Comparison of ENCODE assay signal across 33 cellular contexts in genomic region chr11:46543564-46543963, GRCh38.
"Had no signal": no experiment of that assay in that cellular context is flagged by ENCODE, and none has a peak within 500 bp of the region (broad histone marks: within the 10 kb centered on the region; RNA-seq: fewer than 3 reads in every experiment).

No MANE protein-coding gene starts in this region.

- H3K27ac Mint-ChIP-seq: activated CD4-positive, alpha-beta T cell treated with anti-CD3 and anti-CD28 coated beads for 36 hours; activated CD4-positive, alpha-beta T cell treated with anti-CD3 and anti-CD28 coated beads, Interleukin-2, amount 10 ng/mL, durations not matched to agents 7 days and 5 days; activated CD8-positive, alpha-beta T cell treated with anti-CD3 and anti-CD28 coated beads for 36 hours; activated naive CD4-positive, alpha-beta T cell treated with anti-CD3 and anti-CD28 coated beads for 36 hours; activated naive CD4-positive, alpha-beta T cell treated with anti-CD3 and anti-CD28 coated beads, Interleukin-2, amount 50 U/mL, for 24 hours; activated naive CD8-positive, alpha-beta T cell treated with anti-CD3 and anti-CD28 coated beads for 36 hours; activated naive CD8-positive, alpha-beta T cell treated with anti-CD3 and anti-CD28 coated beads, Interleukin-2, amount 50 U/mL, for 24 hours; activated T-helper 2 cell treated with anti-CD3 and anti-CD28 coated beads, Interferon-gamma antibody, Interleukin-2, Interleukin-4, amounts not matched to agents 10 μg/mL and 5 μg/mL and 100 μg/mL, durations not matched to agents 14 hours and 24 hours and 36 hours; dendritic cell treated with granulocyte-macrophage colony-stimulating factor and Interleukin-4, amounts not matched to agents 40 ng/mL and 50 ng/mL, for 4 days; endodermal cell; T-helper 2 cell treated with Interferon-gamma antibody and Interleukin-4, amounts not matched to agents 5 μg/mL and 100 μg/mL, for 36 hours had no signal

- ATAC-seq: activated CD4-positive, alpha-beta T cell treated with anti-CD3 and anti-CD28 coated beads for 36 hours; activated CD8-positive, alpha-beta T cell treated with anti-CD3 and anti-CD28 coated beads for 36 hours; activated naive CD8-positive, alpha-beta T cell treated with anti-CD3 and anti-CD28 coated beads, Interleukin-2, amount 50 U/mL, for 24 hours; body of pancreas; foreskin keratinocyte; gastrocnemius medialis; T-helper 17 cell had no signal

- H3K9me3 Mint-ChIP-seq: activated CD4-positive, alpha-beta T cell treated with anti-CD3 and anti-CD28 coated beads, Interleukin-2, amount 10 ng/mL, durations not matched to agents 7 days and 5 days; activated CD8-positive, alpha-beta T cell treated with anti-CD3 and anti-CD28 coated beads for 36 hours; activated naive CD4-positive, alpha-beta T cell treated with anti-CD3 and anti-CD28 coated beads for 36 hours; activated naive CD4-positive, alpha-beta T cell treated with anti-CD3 and anti-CD28 coated beads, Interleukin-2, amount 50 U/mL, for 24 hours; activated naive CD8-positive, alpha-beta T cell treated with anti-CD3 and anti-CD28 coated beads for 36 hours; activated naive CD8-positive, alpha-beta T cell treated with anti-CD3 and anti-CD28 coated beads, Interleukin-2, amount 50 U/mL, for 24 hours; activated T-helper 2 cell treated with anti-CD3 and anti-CD28 coated beads, Interferon-gamma antibody, Interleukin-2, Interleukin-4, amounts not matched to agents 10 μg/mL and 5 μg/mL and 100 μg/mL, durations not matched to agents 14 hours and 24 hours and 36 hours; dendritic cell treated with granulocyte-macrophage colony-stimulating factor and Interleukin-4, amounts not matched to agents 40 ng/mL and 50 ng/mL, for 4 days; endodermal cell; T-helper 2 cell treated with Interferon-gamma antibody and Interleukin-4, amounts not matched to agents 5 μg/mL and 100 μg/mL, for 36 hours had no signal

- H3K4me3 Mint-ChIP-seq: activated CD4-positive, alpha-beta T cell treated with anti-CD3 and anti-CD28 coated beads for 36 hours; activated CD4-positive, alpha-beta T cell treated with anti-CD3 and anti-CD28 coated beads, Interleukin-2, amount 10 ng/mL, durations not matched to agents 7 days and 5 days; activated CD8-positive, alpha-beta T cell treated with anti-CD3 and anti-CD28 coated beads for 36 hours; activated naive CD4-positive, alpha-beta T cell treated with anti-CD3 and anti-CD28 coated beads for 36 hours; activated naive CD4-positive, alpha-beta T cell treated with anti-CD3 and anti-CD28 coated beads, Interleukin-2, amount 50 U/mL, for 24 hours; activated naive CD8-positive, alpha-beta T cell treated with anti-CD3 and anti-CD28 coated beads for 36 hours; activated naive CD8-positive, alpha-beta T cell treated with anti-CD3 and anti-CD28 coated beads, Interleukin-2, amount 50 U/mL, for 24 hours; dendritic cell treated with granulocyte-macrophage colony-stimulating factor and Interleukin-4, amounts not matched to agents 40 ng/mL and 50 ng/mL, for 4 days; endodermal cell; T-helper 17 cell; T-helper 2 cell treated with Interferon-gamma antibody and Interleukin-4, amounts not matched to agents 5 μg/mL and 100 μg/mL, for 36 hours had no signal

- H3K9me3 ChIP-seq: adrenal gland, body of pancreas, esophagus muscularis mucosa, gastrocnemius medialis, heart left ventricle had no signal

- H3K4me1 Mint-ChIP-seq: activated CD4-positive, alpha-beta T cell treated with anti-CD3 and anti-CD28 coated beads for 36 hours; activated naive CD8-positive, alpha-beta T cell treated with anti-CD3 and anti-CD28 coated beads for 36 hours; activated naive CD8-positive, alpha-beta T cell treated with anti-CD3 and anti-CD28 coated beads, Interleukin-2, amount 50 U/mL, for 24 hours had no signal

- DNase-seq: activated CD4-positive, alpha-beta T cell treated with anti-CD3 and anti-CD28 coated beads for 36 hours; activated CD4-positive, alpha-beta T cell treated with anti-CD3 and anti-CD28 coated beads, Interleukin-2, amount 10 ng/mL, durations not matched to agents 7 days and 5 days; activated CD4-positive, alpha-beta T cell treated with anti-CD3 and anti-CD28 coated beads, Interleukin-2, amount 50 U/mL, for 4 hours; activated CD4-positive, CD25-positive, alpha-beta regulatory T cell; activated CD4-positive, CD25-positive, alpha-beta regulatory T cell treated with anti-CD3 and anti-CD28 coated beads, Interleukin-2, amount 50 U/mL, for 72 hours; activated CD8-positive, alpha-beta memory T cell treated with anti-CD3 and anti-CD28 coated beads for 24 hours; activated CD8-positive, alpha-beta T cell treated with anti-CD3 and anti-CD28 coated beads for 36 hours; activated effector memory CD4-positive, alpha-beta T cell treated with anti-CD3 and anti-CD28 coated beads, Interleukin-2, amount 50 U/mL, for 16 hours; activated naive CD4-positive, alpha-beta T cell treated with anti-CD3 and anti-CD28 coated beads for 36 hours; activated naive CD8-positive, alpha-beta T cell treated with anti-CD3 and anti-CD28 coated beads for 36 hours; activated naive CD8-positive, alpha-beta T cell treated with anti-CD3 and anti-CD28 coated beads, Interleukin-2, amount 50 U/mL, for 24 hours; activated T-cell treated with anti-CD3 and anti-CD28 coated beads, Interleukin-2, amount 50 U/mL, for 1 hour; adrenal gland; amygdala; aorta; body of pancreas; central memory CD4-positive, alpha-beta T cell; dorsolateral prefrontal cortex; effector memory CD4-positive, alpha-beta T cell; endodermal cell; foreskin keratinocyte; gastrocnemius medialis; glutamatergic neuron; heart left ventricle; T-helper 1 cell; T-helper 17 cell; T1000 had no signal

- H3K4me1 ChIP-seq: foreskin keratinocyte had no signal

- H3K4me3 ChIP-seq: adrenal gland, body of pancreas, coronary artery, dorsolateral prefrontal cortex, esophagus muscularis mucosa, gastrocnemius medialis, heart left ventricle had no signal

- H3K27me3 Mint-ChIP-seq: activated CD4-positive, alpha-beta T cell treated with anti-CD3 and anti-CD28 coated beads for 36 hours; activated CD4-positive, alpha-beta T cell treated with anti-CD3 and anti-CD28 coated beads, Interleukin-2, amount 10 ng/mL, durations not matched to agents 7 days and 5 days; activated CD8-positive, alpha-beta T cell treated with anti-CD3 and anti-CD28 coated beads for 36 hours; activated naive CD4-positive, alpha-beta T cell treated with anti-CD3 and anti-CD28 coated beads, Interleukin-2, amount 50 U/mL, for 24 hours; activated naive CD8-positive, alpha-beta T cell treated with anti-CD3 and anti-CD28 coated beads for 36 hours; activated naive CD8-positive, alpha-beta T cell treated with anti-CD3 and anti-CD28 coated beads, Interleukin-2, amount 50 U/mL, for 24 hours; dendritic cell treated with granulocyte-macrophage colony-stimulating factor and Interleukin-4, amounts not matched to agents 40 ng/mL and 50 ng/mL, for 4 days; T-helper 17 cell had no signal

- H3K27ac ChIP-seq: body of pancreas, coronary artery, dorsolateral prefrontal cortex, esophagus muscularis mucosa, foreskin keratinocyte, gastrocnemius medialis, heart left ventricle had no signal
